Comparison of ENCODE assay signal across 8 cellular contexts in genomic region chr19:12399901-12400617, GRCh38. TPM values are rescaled to one million over a fixed set of nuclear protein-coding genes. Genes with fewer than 3 reads are reported as not detected.
DNase-seq lines count a peak whose midpoint lies in the region; ATAC-seq and TF ChIP-seq lines count a peak whose summit lies in the region.
"Not testable (repeated sequence)": the region's sequence is repeated elsewhere in the genome, so short reads cannot be mapped to it uniquely, and the experiment has no call there.

No MANE protein-coding gene starts in this region.

- H3K27me3 ChIP-seq in PC-3 (ENCODE audit: low read length) = not testable (repeated sequence)

- H3K4me2 ChIP-seq in PC-3 (ENCODE audit: low read length) = peak overlapping the region; percentile 93

- ATAC-seq in GM19468 (IDR thresholded peaks at IDR 0.05; ENCODE audit: extremely low read depth, unreplicated experiment) (peak; percentile 14), HG03342 (IDR thresholded peaks at IDR 0.05; ENCODE audit: unreplicated experiment) (peak; percentile 37), PC-3 (peak; percentile 30), mucosa of descending colon (peak; percentile 72)

- not testable (repeated sequence) for H3K9me2 ChIP-seq in PC-3 (replicated peaks; ENCODE audit: low read length)

- H3K9me3 ChIP-seq in PC-3 (ENCODE audit: low read length) = peaks cover 14% of the 10 kb centered on the region; the same call in 1 of the 2 replicates
- H3K9me3 ChIP-seq in mucosa of descending colon = not testable (repeated sequence)

- DNase-seq in CD1c-positive myeloid dendritic cell (ENCODE audit: extremely low spot score) (peak; percentile 51), PC-3 (peak; percentile 51), fibroblast of mammary gland (ENCODE audit: low read depth) (peak; percentile 2), mucosa of descending colon (peak; percentile 57 to 73 (median 68))
- DNase-seq in activated T-helper 9 cell treated with anti-CD3 and anti-CD28 coated beads, Interleukin-2, amount 50 U/mL, for 16 hours (ENCODE audit: low read depth) = peak; percentile 17
- peak; percentile 15 to 18 for DNase-seq in stimulated activated CD8-positive, alpha-beta memory T cell treated with anti-CD3 and anti-CD28 coated beads, Interleukin-15, amount 100 ng/mL, for 4 hours (ENCODE audit: low read depth in 2 of 2)

- peak overlapping the region; percentile 67 for H3K27ac ChIP-seq in PC-3 (ENCODE audit: low read length)

- H3K79me2 ChIP-seq in PC-3 (ENCODE audit: low read length) = peaks cover 44% of the 10 kb centered on the region

- not testable (repeated sequence) for H3K4me1 ChIP-seq in PC-3 (ENCODE audit: insufficient read depth, low read length); mucosa of descending colon (ENCODE audit: low read depth)

- peak overlapping the region; percentile 92 for H3K4me3 ChIP-seq in PC-3 (ENCODE audit: low read length)
- peak overlapping the region; percentile 79 for H3K4me3 ChIP-seq in fibroblast of mammary gland (ENCODE audit: control insufficient read depth, low read depth, low read length)
- peak overlapping the region; percentile 75 for H3K4me3 ChIP-seq in mucosa of descending colon

- peak overlapping the region; percentile 91 for H2AFZ ChIP-seq in PC-3 (ENCODE audit: low read length)

- H4K20me1 ChIP-seq in PC-3 (ENCODE audit: low read length) = not testable (repeated sequence)

- peak overlapping the region; percentile 75 for H3K9ac ChIP-seq in PC-3 (ENCODE audit: low read length)

- H3K36me3 ChIP-seq in PC-3 (ENCODE audit: low read depth, low read length) = peaks cover 25% of the 10 kb centered on the region
- not testable (repeated sequence) for H3K36me3 ChIP-seq in mucosa of descending colon (ENCODE audit: low read depth)

- intact Hi-C loops in PC-3 (cut with micrococcal nuclease) = loop anchor here (2.0 to 5.0 kb wide), 3 partner anchors 42 to 151 kb away; partner anchors contain the start of genes ZNF44, ZNF443 and ZNF564
- intact Hi-C loops in mucosa of descending colon (cut with DNase I, micrococcal nuclease) = not testable (repeated sequence)

- CTCF ChIA-PET in PC-3 (lab: Charles Lee) = interaction anchor here (0.6 kb wide), 1 partner anchor 19 kb away, joined by 11 read pairs; no protein-coding TSS in a partner anchor

- not testable (repeated sequence) for H3F3A ChIP-seq in PC-3 (ENCODE audit: low read length, unreplicated experiment)

- not testable (repeated sequence) for TF ChIP-seq CTCF in PC-3 (conservative IDR thresholded peaks at IDR 0.05; ENCODE audit: low read depth, low read length); fibroblast of mammary gland (conservative IDR thresholded peaks at IDR 0.05; ENCODE audit: control insufficient read depth, insufficient read depth, low read depth, low read length); mucosa of descending colon (IDR thresholded peaks at IDR 0.05)

- BruUV-seq in PC-3 (replicated peaks; lab: Mats Ljungman, UMichigan) = TSS peak; percentile 38

- POLR2A ChIA-PET in PC-3 (lab: Charles Lee; ENCODE audit: unreplicated experiment) = not testable (repeated sequence)

RNA-seq across cellular contexts. Expression of gene ZNF799, which starts 1.0 kb away (rescaled TPM):
- total RNA-seq in PC-3 (2014; rRNA removed) (3.8 and 5.9 TPM in 2 replicates), mucosa of descending colon (1 to 10 TPM; 6.0 to 7.4 (median 7.3) TPM)

RNA-seq across cellular contexts. Expression of gene ZNF442, which starts 34.6 kb away (rescaled TPM):
- 0.63 and 1.1 TPM in 2 replicates for total RNA-seq in PC-3 (2014; rRNA removed)
- total RNA-seq in mucosa of descending colon = 1 to 10 TPM; 2.2 to 3.9 (median 2.5) TPM

RNA-seq across cellular contexts. Expression of gene ZNF443, which starts 40.8 kb away (rescaled TPM):
- 3.4 and 3.7 TPM in 2 replicates for total RNA-seq in PC-3 (2014; rRNA removed)
- 1 to 10 TPM; 5.8 to 7.7 (median 7.3) TPM for total RNA-seq in mucosa of descending colon

Comparison
In these comparisons a context has a peak if more than half of its experiments do, and no peak if none do; other contexts are left out.
1. Peak in every context shown above with its lines: DNase-seq, ATAC-seq, H3K4me3 ChIP-seq and H3K27ac ChIP-seq.
2. DNase-seq: peak in every context shown above with its lines; median percentile 68 in mucosa of descending colon; 51 in CD1c-positive myeloid dendritic cell; 51 in PC-3; 17 in activated T-helper 9 cell treated with anti-CD3 and anti-CD28 coated beads, Interleukin-2, amount 50 U/mL, for 16 hours; 16 in stimulated activated CD8-positive, alpha-beta memory T cell treated with anti-CD3 and anti-CD28 coated beads, Interleukin-15, amount 100 ng/mL, for 4 hours; 2 in fibroblast of mammary gland.
3. ATAC-seq: peak in every context shown above with its lines; median percentile 72 in mucosa of descending colon; 37 in HG03342; 30 in PC-3; 14 in GM19468.